In the genomic region with DNA sequence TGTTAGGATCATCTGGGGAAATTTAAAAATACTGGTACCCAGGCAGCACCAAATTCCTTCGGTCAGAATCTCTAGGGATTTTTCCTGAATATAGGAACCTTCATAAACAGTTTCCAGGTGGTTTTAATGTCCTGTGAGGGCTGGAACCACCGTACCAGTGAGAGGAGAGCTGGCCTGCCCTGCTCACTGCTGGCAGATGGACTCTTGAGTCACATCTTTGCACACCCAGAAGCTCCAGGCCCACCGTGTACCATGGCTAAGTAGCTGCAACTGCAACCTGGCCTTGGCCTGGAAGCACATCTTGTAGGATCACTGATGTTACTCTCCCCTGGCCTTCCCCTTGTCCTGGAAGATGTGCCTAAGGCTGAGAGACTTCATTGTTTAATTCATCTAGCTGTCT, we compare ENCODE assay signal across 23 cellular contexts.
DNase-seq lines count a peak whose midpoint lies in the region; ATAC-seq, FAIRE-seq and TF ChIP-seq lines count a peak whose summit lies in the region.
"Had no signal": no experiment of that assay in that cellular context is flagged by ENCODE, and none has a peak within 500 bp of the region (broad histone marks: within the 10 kb centered on the region; RNA-seq: fewer than 3 reads in every experiment).

No MANE protein-coding gene starts in this region.

- H4K5ac ChIP-seq in IMR-90 (ENCODE audit: low read depth, low read length), result no peak overlapping the region
- H4K5ac ChIP-seq in H1 (ENCODE audit: insufficient read length, low read depth, low read length), result no peak overlapping the region

- H3K27me3 ChIP-seq in breast epithelium (no peaks in the 10 kb centered on the region), IMR-90 (ENCODE audit: control insufficient read depth, insufficient read depth, low read length) (no peaks in the 10 kb centered on the region), H1 (replicated peaks in 1 of 4; ENCODE audit: control insufficient read depth in 3 of 4, extremely low read depth in 1 of 4, insufficient read depth in 3 of 4, low read length in 3 of 4) (no peaks in the 10 kb centered on the region), trophoblast cell (ENCODE audit: insufficient read depth, low read length) (no peaks in the 10 kb centered on the region)

- H3K18ac ChIP-seq in IMR-90 (ENCODE audit: low read depth, low read length) (no peak overlapping the region), H1 (ENCODE audit: extremely low read depth, low read length) (no peak overlapping the region), trophoblast cell (ENCODE audit: low read length) (no peak overlapping the region)

- H3K79me2 ChIP-seq in H1 (ENCODE audit: control insufficient read depth in 1 of 2, insufficient read depth in 2 of 2, low read length in 2 of 2) (no peaks in the 10 kb centered on the region), trophoblast cell (ENCODE audit: control insufficient read depth, insufficient read depth, low read length, poor library complexity) (no peaks in the 10 kb centered on the region)

- no peak overlapping the region for H2BK12ac ChIP-seq in H1 (ENCODE audit: low read depth, low read length)
- no peak overlapping the region for H2BK12ac ChIP-seq in trophoblast cell (ENCODE audit: low read length)

- H4K8ac ChIP-seq in IMR-90 (ENCODE audit: low read depth in 2 of 2, low read length in 2 of 2) (no peak overlapping the region), H1 (ENCODE audit: extremely low read depth, insufficient read depth, low read length) (no peak overlapping the region), trophoblast cell (ENCODE audit: low read depth, low read length) (no peak overlapping the region)

- H4K91ac ChIP-seq in IMR-90 (ENCODE audit: insufficient read depth, low read depth, low read length) (no peak overlapping the region), H1 (replicated peaks; ENCODE audit: insufficient read length, low read length) (no peak overlapping the region), trophoblast cell (ENCODE audit: low read depth, low read length) (no peak overlapping the region)

- POLR2A ChIA-PET in MCF 10A (lab: Yijun Ruan, JAX), result interaction anchor here (1.0 kb wide), 1 partner anchor 10 kb away, joined by 3 read pairs; no protein-coding TSS in a partner anchor
- POLR2A ChIA-PET in IMR-90 (lab: Charles Lee; ENCODE audit: unreplicated experiment), result no interaction called here
- POLR2A ChIA-PET in H1 (lab: Charles Lee; ENCODE audit: partially characterized antibody), result interaction anchor here (0.5 to 1.3 kb wide), 2 partner anchors 9 to 11 kb away, joined by 3 to 4 read pairs; no protein-coding TSS in a partner anchor

- H3K4me3 ChIP-seq in breast epithelium (no peak overlapping the region), IMR-90 (ENCODE audit: insufficient read depth, low read depth, low read length) (no peak overlapping the region), H1 (ENCODE audit: extremely low read depth in 1 of 4, insufficient read depth in 2 of 4, low read depth in 3 of 4, low read length in 4 of 4) (no peak overlapping the region), trophoblast cell (ENCODE audit: low read depth, low read length) (no peak overlapping the region)
- H3K4me3 ChIP-seq: GM23338, HAP-1, SK-N-MC had no signal

- no TSS peak for BruUV-seq in MCF 10A (replicated peaks; lab: Mats Ljungman, UMichigan)
- no TSS peak for BruUV-seq in IMR-90 (replicated peaks; lab: Mats Ljungman, UMichigan)

- no peak overlapping the region for H3K4ac ChIP-seq in IMR-90 (ENCODE audit: low read depth, low read length)
- no peak overlapping the region for H3K4ac ChIP-seq in H1 (replicated peaks; ENCODE audit: insufficient read length, low read depth, low read length)
- H3K4ac ChIP-seq in trophoblast cell (ENCODE audit: low read depth, low read length), result no peak overlapping the region

- H3K4me3 Mint-ChIP-seq in MCF 10A (ENCODE audit: unreplicated experiment), result no peak overlapping the region
- H3K4me3 Mint-ChIP-seq: CD8-positive, alpha-beta T cell; GM23338 had no signal

- no CpG with 5 or more reads among the region's 3 CpGs for WGBS in IMR-90 (ENCODE audit: extremely low coverage in 2 of 2, insufficient read length in 1 of 2), 2 experiments
- 92% methylated on average over 3 of the region's 3 CpGs; no CpG with 5 or more reads in 1 of the 2 experiments for WGBS in H1 (ENCODE audit: extremely low coverage in 1 of 2, insufficient coverage in 1 of 2, insufficient read length in 1 of 2, insufficient replicate concordance in 2 of 2, low coverage in 1 of 2, low lambda C conversion rate in 2 of 2, missing lambda C conversion rate in 1 of 2), 2 experiments
- no CpG with 5 or more reads among the region's 3 CpGs for WGBS in trophoblast cell (ENCODE audit: extremely low coverage, insufficient coverage, insufficient read length)

- H3K27ac Mint-ChIP-seq in MCF 10A (ENCODE audit: low read depth, unreplicated experiment), result peak overlapping the region; percentile 65
- H3K27ac Mint-ChIP-seq: CD8-positive, alpha-beta T cell; GM23338 had no signal

- no peak overlapping the region for H3K4me2 ChIP-seq in IMR-90 (ENCODE audit: low read depth, low read length)
- H3K4me2 ChIP-seq in H1 (ENCODE audit: insufficient read depth in 1 of 2, low read depth in 2 of 2, low read length in 2 of 2), result no peak overlapping the region
- no peak overlapping the region for H3K4me2 ChIP-seq in trophoblast cell (ENCODE audit: low read length)
- H3K4me2 ChIP-seq: GM23338 had no signal

- no peaks in the 10 kb centered on the region for H4K20me1 ChIP-seq in IMR-90 (ENCODE audit: insufficient read depth, low read length)
- no peaks in the 10 kb centered on the region for H4K20me1 ChIP-seq in H1 (replicated peaks in 1 of 2; ENCODE audit: control insufficient read depth in 1 of 2, insufficient read depth in 2 of 2, low read length in 2 of 2)

- intact Hi-C loops in MCF 10A (cut with micrococcal nuclease) (no loop called here), breast epithelium (cut with DNase I; ENCODE audit: low total_unique reads) (no loop called here), IMR-90 (cut with micrococcal nuclease) (no loop called here)

- H3K27ac ChIP-seq in breast epithelium (no peak overlapping the region), IMR-90 (ENCODE audit: insufficient read depth, low read length) (no peak overlapping the region), H1 (ENCODE audit: low read depth, low read length) (no peak overlapping the region), trophoblast cell (ENCODE audit: low read depth, low read length) (no peak overlapping the region)
- H3K27ac ChIP-seq: HL-60, SK-N-MC had no signal

- H3K27me3 Mint-ChIP-seq in MCF 10A (ENCODE audit: insufficient read depth, unreplicated experiment), result no peaks in the 10 kb centered on the region

- H2AFZ ChIP-seq in IMR-90 (replicated peaks; ENCODE audit: low read length, poor library complexity), result no peak overlapping the region
- H2AFZ ChIP-seq in H1 (ENCODE audit: low read length), result no peak overlapping the region
- no peak overlapping the region for H2AFZ ChIP-seq in trophoblast cell (ENCODE audit: insufficient read depth, low read length, poor library complexity)
- H2AFZ ChIP-seq: GM23338 had no signal

- H3K23ac ChIP-seq in IMR-90 (ENCODE audit: low read depth, low read length) (no peak overlapping the region), H1 (ENCODE audit: insufficient read length) (no peak overlapping the region), trophoblast cell (ENCODE audit: low read length) (peak overlapping the region; percentile 82)

- no peak overlapping the region for H2AK9ac ChIP-seq in IMR-90 (replicated peaks; ENCODE audit: low read depth, low read length, poor library complexity)

- TF ChIP-seq RAD21 in IMR-90 (IDR thresholded peaks at IDR 0.05; ENCODE audit: low read length) (no peak), H1 (IDR thresholded peaks at IDR 0.05 in 1 of 2, conservative IDR thresholded peaks at IDR 0.05 in 1 of 2; ENCODE audit: low read depth in 2 of 2, low read length in 2 of 2) (no peak)

- H3K56ac ChIP-seq in IMR-90 (ENCODE audit: extremely low read depth, insufficient read depth, low read length), result no peak overlapping the region
- no peak overlapping the region for H3K56ac ChIP-seq in H1 (replicated peaks; ENCODE audit: insufficient read length, low read depth, low read length)

- H3K23me2 ChIP-seq in H1 (ENCODE audit: low read depth, low read length), result no peaks in the 10 kb centered on the region

- TF ChIP-seq POLR2A in breast epithelium (IDR thresholded peaks at IDR 0.05) (no peak), IMR-90 (IDR thresholded peaks at IDR 0.05; ENCODE audit: low read depth, low read length) (no peak), H1 (IDR thresholded peaks at IDR 0.05; ENCODE audit: control extremely low read depth in 1 of 2, low read depth in 2 of 2, low read length in 2 of 2) (no peak)

- no peak for DNase-seq in MCF 10A (ENCODE audit: unreplicated experiment)
- DNase-seq in breast epithelium (ENCODE audit: low spot score in 2 of 2), result no peak
- no peak for DNase-seq in IMR-90
- DNase-seq in H1 (ENCODE audit: low read depth in 1 of 2, low spot score in 2 of 2), result no peak
- DNase-seq in trophoblast cell, result no peak
- DNase-seq in kidney tubule cell (ENCODE audit: low spot score), result no peak
- DNase-seq: Caco-2; CD8-positive, alpha-beta T cell; GF-D8; NCI-H1930; NCI-H2107; NCI-H526; NCI-H82; SIG-M5 had no signal

- peaks cover 25% of the 10 kb centered on the region for H3K4me1 Mint-ChIP-seq in MCF 10A (ENCODE audit: insufficient read depth, unreplicated experiment)
- H3K4me1 Mint-ChIP-seq: GM23338 had no signal

- in situ Hi-C loops in IMR-90 (cut with MboI; ENCODE audit: low sequenced_read_pairs), result no loop called here

- CTCF ChIA-PET in MCF 10A (lab: Yijun Ruan, JAX) (interaction anchor here (0.7 to 2.3 kb wide), 8 partner anchors 10 to 125 kb away, joined by 3 to 13 read pairs (median 4); no protein-coding TSS in a partner anchor), IMR-90 (lab: Yijun Ruan, JAX) (no interaction called here), H1 (lab: Charles Lee; ENCODE audit: partially characterized antibody) (interaction anchor here (0.7 to 3.5 kb wide), 8 partner anchors 11 to 82 kb away, joined by 3 to 47 read pairs (median 8); no protein-coding TSS in a partner anchor)

- H2AK5ac ChIP-seq in IMR-90 (ENCODE audit: low read depth, low read length) (0 out of 2 replicates have a peak overlapping the region, but pooled peaks have one; percentile 27), H1 (ENCODE audit: low read depth, low read length) (0 out of 2 replicates have a peak overlapping the region, but pooled peaks have one; percentile 48), trophoblast cell (ENCODE audit: low read length) (no peak overlapping the region)

- dilution Hi-C loops in IMR-90 (cut with HindIII; ENCODE audit: low sequenced_read_pairs, unreplicated experiment), result no loop called here

- H3K79me1 ChIP-seq in IMR-90 (ENCODE audit: low read depth in 1 of 2, low read length in 2 of 2) (no peaks in the 10 kb centered on the region), H1 (ENCODE audit: low read depth, low read length) (no peaks in the 10 kb centered on the region), trophoblast cell (ENCODE audit: low read length) (no peaks in the 10 kb centered on the region)

- peaks cover 8% of the 10 kb centered on the region for H3K9me3 Mint-ChIP-seq in MCF 10A (ENCODE audit: unreplicated experiment)
- H3K9me3 Mint-ChIP-seq: CD8-positive, alpha-beta T cell; GM23338 had no signal

- H2BK15ac ChIP-seq in IMR-90 (ENCODE audit: low read depth, low read length) (no peak overlapping the region), H1 (ENCODE audit: low read length) (no peak overlapping the region)

- H3K14ac ChIP-seq in IMR-90 (replicated peaks; ENCODE audit: low read depth, low read length) (no peak overlapping the region), H1 (ENCODE audit: insufficient read length) (no peak overlapping the region), trophoblast cell (ENCODE audit: low read length) (no peak overlapping the region)

- H3K36me3 Mint-ChIP-seq in MCF 10A (ENCODE audit: insufficient read depth, unreplicated experiment), result no peaks in the 10 kb centered on the region

- H3K9ac ChIP-seq in IMR-90 (ENCODE audit: low read depth, low read length) (no peak overlapping the region), H1 (replicated peaks in 1 of 4; ENCODE audit: extremely low read depth in 1 of 4, low read depth in 3 of 4, low read length in 3 of 4) (no peak overlapping the region), trophoblast cell (ENCODE audit: low read length) (no peak overlapping the region)

- H2BK5ac ChIP-seq in IMR-90 (ENCODE audit: low read depth, low read length, poor library complexity, severe bottlenecking), result no peak overlapping the region
- H2BK5ac ChIP-seq in H1 (ENCODE audit: low read depth, low read length), result no peak overlapping the region
- H2BK5ac ChIP-seq in trophoblast cell (ENCODE audit: low read depth, low read length, poor library complexity), result no peak overlapping the region

- no peaks in the 10 kb centered on the region for H3K36me3 ChIP-seq in breast epithelium
- H3K36me3 ChIP-seq in IMR-90 (ENCODE audit: control insufficient read depth, insufficient read depth, low read length), result no peaks in the 10 kb centered on the region
- no peaks in the 10 kb centered on the region; a peak in 1 of 8 replicates for H3K36me3 ChIP-seq in H1 (ENCODE audit: control insufficient read depth in 2 of 4, insufficient read depth in 4 of 4, low read length in 3 of 4)
- no peaks in the 10 kb centered on the region for H3K36me3 ChIP-seq in trophoblast cell (ENCODE audit: control insufficient read depth in 1 of 2, insufficient read depth in 2 of 2, low read length in 2 of 2)
- H3K36me3 ChIP-seq: HAP-1 had no signal

- FAIRE-seq in H1 (lab: Jason Lieb, UNC), result no peak
- FAIRE-seq: A204.1, GM12891 had no signal

- H2BK20ac ChIP-seq in IMR-90 (ENCODE audit: low read depth, low read length) (no peak overlapping the region; the same call in 1 of the 2 replicates), H1 (ENCODE audit: low read length) (no peak overlapping the region)

- H2BK120ac ChIP-seq in IMR-90 (ENCODE audit: low read depth, low read length) (no peak overlapping the region), H1 (replicated peaks; ENCODE audit: low read depth, low read length) (no peak overlapping the region), trophoblast cell (ENCODE audit: insufficient read depth, low read length, poor library complexity) (no peak overlapping the region)

- no peak for ATAC-seq in IMR-90 (ENCODE audit: low read depth)
- no peak for ATAC-seq in HG03520 (IDR thresholded peaks at IDR 0.05; ENCODE audit: unreplicated experiment)
- no peak for ATAC-seq in GM18867 (IDR thresholded peaks at IDR 0.05; ENCODE audit: unreplicated experiment)
- ATAC-seq: CD8-positive, alpha-beta T cell; GM23338; Panc1 had no signal

- no peak for TF ChIP-seq EP300 in H1 (IDR thresholded peaks at IDR 0.05; ENCODE audit: borderline replicate concordance in 1 of 2, low read depth in 2 of 2, low read length in 2 of 2)

- peaks cover 2% of the 10 kb centered on the region; the same call in 1 of the 2 replicates for H3K9me1 ChIP-seq in IMR-90 (ENCODE audit: insufficient read depth, low read length)

- TF ChIP-seq CTCF in MCF 10A (IDR thresholded peaks at IDR 0.05; ENCODE audit: unreplicated experiment) (no peak), breast epithelium (IDR thresholded peaks at IDR 0.05) (no peak), IMR-90 (conservative IDR thresholded peaks at IDR 0.05; ENCODE audit: low read depth, low read length) (no peak), H1 (IDR thresholded peaks at IDR 0.05; ENCODE audit: control extremely low read depth in 1 of 3, insufficient read depth in 1 of 3, low read depth in 1 of 3, low read length in 3 of 3) (no peak)

- no peaks in the 10 kb centered on the region for H3K4me1 ChIP-seq in breast epithelium
- H3K4me1 ChIP-seq in IMR-90 (ENCODE audit: control insufficient read depth, insufficient read depth, low read length), result no peaks in the 10 kb centered on the region; the same call in 1 of the 2 replicates
- H3K4me1 ChIP-seq in H1 (replicated peaks in 1 of 4; ENCODE audit: control insufficient read depth in 3 of 4, insufficient read depth in 4 of 4, low read length in 3 of 4), result peaks cover 0 to 2% (median 0%) of the 10 kb centered on the region in 4 experiments; a peak in 1 of 7 replicates
- no peaks in the 10 kb centered on the region for H3K4me1 ChIP-seq in trophoblast cell (ENCODE audit: control insufficient read depth in 1 of 2, insufficient read depth in 2 of 2, low read length in 2 of 2)
- H3K4me1 ChIP-seq: Caco-2, HAP-1 had no signal

- no peak overlapping the region for H4K12ac ChIP-seq in trophoblast cell (ENCODE audit: low read depth, low read length)

- H3K9me3 ChIP-seq in breast epithelium (peaks cover 0 to 2% of the 10 kb centered on the region in 2 donors), IMR-90 (ENCODE audit: control insufficient read depth, insufficient read depth, low read length) (0 out of 2 replicates have a peak, but pooled peaks cover under 1% of the 10 kb centered on the region), H1 (ENCODE audit: insufficient read depth in 2 of 2, low read depth in 1 of 2, low read length in 1 of 2) (no peaks in the 10 kb centered on the region), trophoblast cell (ENCODE audit: insufficient read depth, low read depth, low read length) (peaks cover 2% of the 10 kb centered on the region)
- H3K9me3 ChIP-seq: Caco-2, HAP-1 had no signal
